Comparison of ENCODE assay signal across 19 cellular contexts in the genomic region with DNA sequence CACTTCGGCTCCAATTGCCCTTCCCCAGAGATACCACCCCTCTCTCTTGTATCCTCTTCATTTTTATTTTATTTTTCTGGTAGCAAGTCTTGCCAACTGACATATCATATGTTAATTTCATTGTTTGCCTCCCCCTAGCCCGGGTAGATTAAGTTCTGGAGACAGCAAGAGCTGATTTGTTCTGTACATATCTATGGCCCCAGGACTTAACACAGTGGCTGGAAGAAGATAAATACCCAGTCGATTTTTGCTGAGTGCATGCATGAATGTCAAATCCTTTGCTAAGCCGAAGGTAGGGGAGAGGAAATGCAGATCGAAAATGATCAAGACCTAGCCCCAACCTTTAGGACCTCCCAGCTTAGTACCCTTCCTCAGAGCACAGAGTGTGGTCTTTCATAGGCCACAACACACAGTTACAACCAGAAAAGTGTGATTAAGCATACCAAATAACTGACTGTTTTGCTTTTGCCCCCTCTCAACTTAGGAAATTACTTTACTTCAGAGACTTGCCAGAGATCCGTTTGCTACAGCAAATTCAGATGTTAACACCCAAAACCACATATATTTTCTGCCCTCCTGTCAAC. TPM values are rescaled to one million over a fixed set of nuclear protein-coding genes. Genes with fewer than 3 reads are reported as not detected.
DNase-seq lines count a peak whose midpoint lies in the region; ATAC-seq and TF ChIP-seq lines count a peak whose summit lies in the region.
"Had no signal": no experiment of that assay in that cellular context is flagged by ENCODE, and none has a peak within 500 bp of the region (broad histone marks: within the 10 kb centered on the region; RNA-seq: fewer than 3 reads in every experiment).

No MANE protein-coding gene starts in this region.

- H3K4me1 Mint-ChIP-seq in MCF 10A (ENCODE audit: insufficient read depth, unreplicated experiment) (peaks cover 19% of the 10 kb centered on the region), nephron progenitor cell (peaks cover 51% of the 10 kb centered on the region)

- no peak for ATAC-seq in upper lobe of left lung (ENCODE audit: low FRiP score in 2 of 2)
- ATAC-seq: activated CD4-positive, CD25-positive, alpha-beta regulatory T cell treated with anti-CD3 and anti-CD28 coated beads, Interleukin-2, amount 50 U/mL, for 24 hours; activated CD8-positive, alpha-beta memory T cell treated with anti-CD3 and anti-CD28 coated beads, Interleukin-2, amount 10 ng/mL, durations not matched to agents 7 days and 5 days had no signal

- TF ChIP-seq EP300 in upper lobe of left lung (IDR thresholded peaks at IDR 0.05), result no peak

- BruUV-seq in MCF 10A (replicated peaks; lab: Mats Ljungman, UMichigan) (no TSS peak), mammary epithelial cell (replicated peaks; lab: Mats Ljungman, UMichigan) (no TSS peak)

- CTCF ChIA-PET in MCF 10A (lab: Yijun Ruan, JAX) (interaction anchor here (0.6 kb wide), 1 partner anchor 255 kb away, joined by 3 read pairs; no protein-coding TSS in a partner anchor), mammary epithelial cell (lab: Charles Lee; ENCODE audit: low non-redundant PET) (no interaction called here)

- H3K4me1 ChIP-seq in mammary epithelial cell (ENCODE audit: insufficient read depth, low read length) (peaks cover 9% of the 10 kb centered on the region), colonic mucosa (peaks cover 5% of the 10 kb centered on the region), upper lobe of left lung (peaks cover 17 to 40% (median 27%) of the 10 kb centered on the region in 4 donors)

- dilution Hi-C loops in mammary epithelial cell (cut with HindIII; ENCODE audit: low sequenced_read_pairs), result no loop called here

- H3K36me3 Mint-ChIP-seq in MCF 10A (ENCODE audit: insufficient read depth, unreplicated experiment) (no peaks in the 10 kb centered on the region), nephron progenitor cell (ENCODE audit: low read depth) (peaks cover 26% of the 10 kb centered on the region)
- H3K36me3 Mint-ChIP-seq: activated CD8-positive, alpha-beta memory T cell treated with anti-CD3 and anti-CD28 coated beads, Interleukin-2, amount 10 ng/mL, durations not matched to agents 7 days and 5 days had no signal

- H3K27me3 Mint-ChIP-seq in MCF 10A (ENCODE audit: insufficient read depth, unreplicated experiment) (no peaks in the 10 kb centered on the region), nephron progenitor cell (ENCODE audit: low read depth, poor library complexity) (peaks cover 4% of the 10 kb centered on the region)
- H3K27me3 Mint-ChIP-seq: activated CD8-positive, alpha-beta memory T cell treated with anti-CD3 and anti-CD28 coated beads, Interleukin-2, amount 10 ng/mL, durations not matched to agents 7 days and 5 days had no signal

- in situ Hi-C loops in mammary epithelial cell (cut with MboI; ENCODE audit: low sequenced_read_pairs in 2 of 2), result no loop called here

- no peak overlapping the region for H3K4me3 Mint-ChIP-seq in MCF 10A (ENCODE audit: unreplicated experiment)
- H3K4me3 Mint-ChIP-seq in nephron progenitor cell, result peak overlapping the region; percentile 59
- H3K4me3 Mint-ChIP-seq: activated CD8-positive, alpha-beta memory T cell treated with anti-CD3 and anti-CD28 coated beads, Interleukin-2, amount 10 ng/mL, durations not matched to agents 7 days and 5 days; T-helper 2 cell treated with Interferon-gamma antibody and Interleukin-4, amounts not matched to agents 5 μg/mL and 100 μg/mL, for 36 hours had no signal

- H3K4me3 ChIP-seq in mammary epithelial cell (replicated peaks in 1 of 3; ENCODE audit: insufficient read depth in 1 of 3, low read depth in 2 of 3, low read length in 3 of 3) (no peak overlapping the region), colonic mucosa (no peak overlapping the region), upper lobe of left lung (no peak overlapping the region)
- H3K4me3 ChIP-seq: heart left ventricle, lung, Peyer's patch, right atrium auricular region had no signal

- H3K79me2 ChIP-seq in mammary epithelial cell (ENCODE audit: insufficient read depth, low read length), result no peaks in the 10 kb centered on the region

- intact Hi-C loops in MCF 10A (cut with micrococcal nuclease) (loop anchor here (10.0 kb wide), 1 partner anchor 280 kb away; no protein-coding TSS in a partner anchor), mammary epithelial cell (cut with micrococcal nuclease) (no loop called here), colonic mucosa (cut with DNase I) (no loop called here)

- no peak for DNase-seq in MCF 10A (ENCODE audit: unreplicated experiment)
- no peak for DNase-seq in mammary epithelial cell
- DNase-seq in colonic mucosa, result no peak
- no peak for DNase-seq in nephron progenitor cell
- DNase-seq in upper lobe of left lung, result no peak
- no peak for DNase-seq in mesenteric fat pad (ENCODE audit: low spot score)
- DNase-seq in AG08396 (ENCODE audit: low spot score), result no peak
- no peak for DNase-seq in HuH-7.5 (ENCODE audit: low spot score)
- DNase-seq: activated CD8-positive, alpha-beta memory T cell treated with anti-CD3 and anti-CD28 coated beads, Interleukin-2, amount 10 ng/mL, durations not matched to agents 7 days and 5 days; effector memory CD4-positive, alpha-beta T cell; heart left ventricle; NCI-H1105 treated with DMSO at 0.1 percent for 48 hours; Peyer's patch; stimulated activated naive CD4-positive, alpha-beta T cell treated with Interleukin-2 at 50 U/mL for 16 hours had no signal

- no peaks in the 10 kb centered on the region for H4K20me1 ChIP-seq in mammary epithelial cell (ENCODE audit: insufficient read depth, low read length)

- TF ChIP-seq CTCF in MCF 10A (IDR thresholded peaks at IDR 0.05; ENCODE audit: unreplicated experiment) (no peak), mammary epithelial cell (conservative IDR thresholded peaks at IDR 0.05 in 1 of 2, IDR thresholded peaks at IDR 0.05 in 1 of 2; ENCODE audit: extremely low read depth in 1 of 2, insufficient read depth in 1 of 2, low read depth in 1 of 2, low read length in 2 of 2) (no peak), colonic mucosa (IDR thresholded peaks at IDR 0.05) (no peak), nephron progenitor cell (IDR thresholded peaks at IDR 0.05) (no peak), upper lobe of left lung (IDR thresholded peaks at IDR 0.05) (no peak)

- H3K9me3 Mint-ChIP-seq in MCF 10A (ENCODE audit: unreplicated experiment) (no peaks in the 10 kb centered on the region), nephron progenitor cell (peaks cover 7% of the 10 kb centered on the region)
- H3K9me3 Mint-ChIP-seq: T-helper 2 cell treated with Interferon-gamma antibody and Interleukin-4, amounts not matched to agents 5 μg/mL and 100 μg/mL, for 36 hours had no signal

- peak overlapping the region; percentile 57 for H3K27ac Mint-ChIP-seq in MCF 10A (ENCODE audit: low read depth, unreplicated experiment)
- H3K27ac Mint-ChIP-seq in nephron progenitor cell, result peak overlapping the region; percentile 99
- H3K27ac Mint-ChIP-seq: activated CD8-positive, alpha-beta memory T cell treated with anti-CD3 and anti-CD28 coated beads, Interleukin-2, amount 10 ng/mL, durations not matched to agents 7 days and 5 days; T-helper 2 cell treated with Interferon-gamma antibody and Interleukin-4, amounts not matched to agents 5 μg/mL and 100 μg/mL, for 36 hours had no signal

- no peak for TF ChIP-seq POLR2A in upper lobe of left lung (IDR thresholded peaks at IDR 0.05)

- no peak overlapping the region for H2AFZ ChIP-seq in mammary epithelial cell (ENCODE audit: low read depth, low read length)

- WGBS in mammary epithelial cell (ENCODE audit: low coverage, missing lambda C conversion rate), result 80% methylated on average over 6 of the region's 6 CpGs
- WGBS in upper lobe of left lung, 2 donors, result 49 to 55% methylated on average over 6 of the region's 6 CpGs

- H3K27ac ChIP-seq in mammary epithelial cell (ENCODE audit: insufficient read depth, low read depth, low read length) (no peak overlapping the region), colonic mucosa (peak overlapping the region; percentile 26), upper lobe of left lung (peak overlapping the region in 3 of 4 donors; percentile 33 to 63 (median 50))
- H3K27ac ChIP-seq: heart left ventricle, KMS-11, right atrium auricular region had no signal

- POLR2A ChIA-PET in MCF 10A (lab: Yijun Ruan, JAX), result interaction anchor here (0.6 kb wide), 1 partner anchor 63 kb away, joined by 6 read pairs; no protein-coding TSS in a partner anchor

- H3K9ac ChIP-seq in mammary epithelial cell (ENCODE audit: insufficient read depth, low read length), result no peak overlapping the region
- no peak overlapping the region for H3K9ac ChIP-seq in colonic mucosa (ENCODE audit: low read depth in 2 of 2, low read length in 2 of 2)
- H3K9ac ChIP-seq: KMS-11 had no signal

- no peaks in the 10 kb centered on the region for H3K27me3 ChIP-seq in mammary epithelial cell (ENCODE audit: insufficient read depth, low read length)
- no peaks in the 10 kb centered on the region for H3K27me3 ChIP-seq in colonic mucosa
- no peaks in the 10 kb centered on the region for H3K27me3 ChIP-seq in upper lobe of left lung
- H3K27me3 ChIP-seq: heart left ventricle, Peyer's patch, right atrium auricular region had no signal

- no peak overlapping the region for H3K4me2 ChIP-seq in mammary epithelial cell (ENCODE audit: insufficient read depth, low read depth, low read length)
- H3K4me2 ChIP-seq: KMS-11 had no signal

- H3K36me3 ChIP-seq in mammary epithelial cell (ENCODE audit: insufficient read depth, low read length), result no peaks in the 10 kb centered on the region
- no peaks in the 10 kb centered on the region for H3K36me3 ChIP-seq in colonic mucosa
- H3K36me3 ChIP-seq in upper lobe of left lung, result no peaks in the 10 kb centered on the region
- H3K36me3 ChIP-seq: heart left ventricle, Peyer's patch, right atrium auricular region had no signal

- no peaks in the 10 kb centered on the region for H3K9me3 ChIP-seq in mammary epithelial cell (replicated peaks; ENCODE audit: insufficient read depth, low read length)
- H3K9me3 ChIP-seq in colonic mucosa, result no peaks in the 10 kb centered on the region
- H3K9me3 ChIP-seq in upper lobe of left lung, result no peaks in the 10 kb centered on the region
- H3K9me3 ChIP-seq: heart left ventricle, Peyer's patch, right atrium auricular region had no signal

RNA-seq across cellular contexts. Expression of gene KLF3, which starts 58.7 kb away (rescaled TPM):
- 45.3 and 51.2 TPM in 2 replicates for total RNA-seq in MCF 10A (2022)
- total RNA-seq in mammary epithelial cell, result 10 to 100 TPM; 24.2 to 41.3 TPM
- 11.6 TPM for polyA plus RNA-seq in mammary epithelial cell
- 35.3 TPM for polyA minus RNA-seq in mammary epithelial cell
- total RNA-seq in colonic mucosa, result 100 to 1,000 TPM in 1 of 2 donors, 10 to 100 TPM in 1; 87.1 to 116 TPM
- 10 to 100 TPM; 32.5 to 73.9 (median 48.3) TPM for total RNA-seq in upper lobe of left lung
- total RNA-seq in mesenteric fat pad, result 41.9 TPM
